In genomic region chr11:132084433-132084832, GRCh38 we compare ENCODE assay signal across 38 cellular contexts.
"Had no signal": no experiment of that assay in that cellular context is flagged by ENCODE, and none has a peak within 500 bp of the region (broad histone marks: within the 10 kb centered on the region; RNA-seq: fewer than 3 reads in every experiment).

No MANE protein-coding gene starts in this region.

- H3K9me3 Mint-ChIP-seq: activated naive CD4-positive, alpha-beta T cell treated with anti-CD3 and anti-CD28 coated beads, Interleukin-2, amount 50 U/mL, for 24 hours; activated T-cell treated with anti-CD3 and anti-CD28 coated beads, Interleukin-2, amount 50 U/mL, for 72 hours had no signal

- DNase-seq: activated effector memory CD4-positive, alpha-beta T cell treated with anti-CD3 and anti-CD28 coated beads, Interleukin-2, amount 50 U/mL, for 16 hours; activated effector memory CD4-positive, alpha-beta T cell treated with Interleukin-2 at 50 U/mL for 16 hours; activated gamma-delta T cell; activated gamma-delta T cell treated with Interleukin-2 at 50 U/mL for 16 hours; activated naive CD4-positive, alpha-beta T cell; activated naive CD4-positive, alpha-beta T cell treated with anti-CD3 and anti-CD28 coated beads for 36 hours; activated naive CD4-positive, alpha-beta T cell treated with anti-CD3 and anti-CD28 coated beads, Interleukin-2, amount 10 ng/mL, durations not matched to agents 7 days and 5 days; activated naive CD4-positive, alpha-beta T cell treated with anti-CD3 and anti-CD28 coated beads, Interleukin-2, amount 50 U/mL, for 16 hours; activated naive CD4-positive, alpha-beta T cell treated with Interleukin-2 at 50 U/mL for 16 hours; activated naive CD8-positive, alpha-beta T cell treated with anti-CD3 and anti-CD28 coated beads for 36 hours; activated naive CD8-positive, alpha-beta T cell treated with anti-CD3 and anti-CD28 coated beads, Interleukin-2, amount 10 ng/mL, durations not matched to agents 7 days and 5 days; activated naive CD8-positive, alpha-beta T cell treated with anti-CD3 and anti-CD28 coated beads, Interleukin-2, amount 50 U/mL, for 24 hours; activated T-cell treated with anti-CD3 and anti-CD28 coated beads for 4 hours; activated T-cell treated with anti-CD3 and anti-CD28 coated beads, Interleukin-2, amount 50 U/mL, for 1 hour; activated T-cell treated with anti-CD3 and anti-CD28 coated beads, Interleukin-2, amount 50 U/mL, for 24 hours; activated T-cell treated with anti-CD3 and anti-CD28 coated beads, Interleukin-2, amount 50 U/mL, for 4 hours; activated T-cell treated with anti-CD3 and anti-CD28 coated beads, Interleukin-2, amount 50 U/mL, for 48 hours; activated T-cell treated with anti-CD3 and anti-CD28 coated beads, Interleukin-2, amount 50 U/mL, for 72 hours; adrenal gland; amniotic stem cell; amygdala; anterior cingulate cortex; aorta; body of pancreas; brain microvascular endothelial cell; central memory CD4-positive, alpha-beta T cell; cerebellar nuclear complex had no signal

- H3K4me3 ChIP-seq: adrenal gland, ascending aorta, body of pancreas, breast epithelium, cardiac muscle cell had no signal

- H3K4me1 ChIP-seq: adrenal gland, ascending aorta, body of pancreas, breast epithelium had no signal

- H3K27me3 Mint-ChIP-seq: activated naive CD4-positive, alpha-beta T cell treated with anti-CD3 and anti-CD28 coated beads, Interleukin-2, amount 10 ng/mL, durations not matched to agents 7 days and 5 days; activated naive CD4-positive, alpha-beta T cell treated with anti-CD3 and anti-CD28 coated beads, Interleukin-2, amount 50 U/mL, for 24 hours; activated naive CD8-positive, alpha-beta T cell; activated naive CD8-positive, alpha-beta T cell treated with anti-CD3 and anti-CD28 coated beads for 36 hours; activated naive CD8-positive, alpha-beta T cell treated with anti-CD3 and anti-CD28 coated beads, Interleukin-2, amount 10 ng/mL, durations not matched to agents 7 days and 5 days; activated naive CD8-positive, alpha-beta T cell treated with anti-CD3 and anti-CD28 coated beads, Interleukin-2, amount 50 U/mL, for 24 hours; activated T-cell treated with anti-CD3 and anti-CD28 coated beads, Interleukin-2, amount 50 U/mL, for 24 hours; activated T-helper 17 cell treated with anti-CD3 and anti-CD28 coated beads, Interleukin-2, amount 50 U/mL, for 72 hours; brain; central memory CD8-positive, alpha-beta T cell had no signal

- H3K27me3 ChIP-seq: adrenal gland, ascending aorta, body of pancreas, brain microvascular endothelial cell, breast epithelium, cardiac muscle cell had no signal

- H3K36me3 Mint-ChIP-seq: activated naive CD4-positive, alpha-beta T cell treated with anti-CD3 and anti-CD28 coated beads, Interleukin-2, amount 10 ng/mL, durations not matched to agents 7 days and 5 days; activated naive CD4-positive, alpha-beta T cell treated with anti-CD3 and anti-CD28 coated beads, Interleukin-2, amount 50 U/mL, for 24 hours; activated naive CD8-positive, alpha-beta T cell; activated naive CD8-positive, alpha-beta T cell treated with anti-CD3 and anti-CD28 coated beads for 36 hours; activated naive CD8-positive, alpha-beta T cell treated with anti-CD3 and anti-CD28 coated beads, Interleukin-2, amount 10 ng/mL, durations not matched to agents 7 days and 5 days had no signal

- H3K4me3 Mint-ChIP-seq: activated naive CD4-positive, alpha-beta T cell treated with anti-CD3 and anti-CD28 coated beads for 36 hours; activated naive CD4-positive, alpha-beta T cell treated with anti-CD3 and anti-CD28 coated beads, Interleukin-2, amount 10 ng/mL, durations not matched to agents 7 days and 5 days; activated naive CD4-positive, alpha-beta T cell treated with anti-CD3 and anti-CD28 coated beads, Interleukin-2, amount 50 U/mL, for 24 hours; activated naive CD8-positive, alpha-beta T cell; activated naive CD8-positive, alpha-beta T cell treated with anti-CD3 and anti-CD28 coated beads for 36 hours; activated naive CD8-positive, alpha-beta T cell treated with anti-CD3 and anti-CD28 coated beads, Interleukin-2, amount 10 ng/mL, durations not matched to agents 7 days and 5 days; activated naive CD8-positive, alpha-beta T cell treated with anti-CD3 and anti-CD28 coated beads, Interleukin-2, amount 50 U/mL, for 24 hours; activated T-cell treated with anti-CD3 and anti-CD28 coated beads, Interleukin-2, amount 50 U/mL, for 24 hours; activated T-cell treated with anti-CD3 and anti-CD28 coated beads, Interleukin-2, amount 50 U/mL, for 4 hours; activated T-cell treated with anti-CD3 and anti-CD28 coated beads, Interleukin-2, amount 50 U/mL, for 72 hours; activated T-helper 1 cell treated with anti-CD3 and anti-CD28 coated beads, Interleukin-12 subunit alpha, Interleukin-12 subunit beta, Interleukin-2, Interleukin-4 antibody, amounts not matched to agents 30 ng/mL and 10 ng/mL and 1 ng/mL, durations not matched to agents 14 hours and 24 hours and 36 hours; activated T-helper 17 cell treated with anti-CD3 and anti-CD28 coated beads, Interleukin-2, amount 50 U/mL, for 72 hours; brain; central memory CD8-positive, alpha-beta T cell had no signal

- ATAC-seq: activated naive CD4-positive, alpha-beta T cell treated with anti-CD3 and anti-CD28 coated beads, Interleukin-2, amount 50 U/mL, for 72 hours; activated naive CD8-positive, alpha-beta T cell treated with anti-CD3 and anti-CD28 coated beads, Interleukin-2, amount 50 U/mL, for 24 hours; activated T-cell treated with anti-CD3 and anti-CD28 coated beads, Interleukin-2, amount 50 U/mL, for 4 hours; activated T-cell treated with anti-CD3 and anti-CD28 coated beads, Interleukin-2, amount 50 U/mL, for 72 hours; activated T-helper 17 cell treated with anti-CD3 and anti-CD28 coated beads, Interleukin-2, amount 50 U/mL, for 72 hours; body of pancreas had no signal

- H3K36me3 ChIP-seq: adrenal gland, ascending aorta, brain microvascular endothelial cell, breast epithelium, cardiac muscle cell had no signal

- H3K27ac Mint-ChIP-seq: activated naive CD4-positive, alpha-beta T cell treated with anti-CD3 and anti-CD28 coated beads for 36 hours; activated naive CD4-positive, alpha-beta T cell treated with anti-CD3 and anti-CD28 coated beads, Interleukin-2, amount 10 ng/mL, durations not matched to agents 7 days and 5 days; activated naive CD4-positive, alpha-beta T cell treated with anti-CD3 and anti-CD28 coated beads, Interleukin-2, amount 50 U/mL, for 24 hours; activated naive CD4-positive, alpha-beta T cell treated with anti-CD3 and anti-CD28 coated beads, Interleukin-2, amount 50 U/mL, for 72 hours; activated naive CD8-positive, alpha-beta T cell; activated naive CD8-positive, alpha-beta T cell treated with anti-CD3 and anti-CD28 coated beads for 36 hours; activated naive CD8-positive, alpha-beta T cell treated with anti-CD3 and anti-CD28 coated beads, Interleukin-2, amount 10 ng/mL, durations not matched to agents 7 days and 5 days; activated naive CD8-positive, alpha-beta T cell treated with anti-CD3 and anti-CD28 coated beads, Interleukin-2, amount 50 U/mL, for 24 hours; activated T-cell treated with anti-CD3 and anti-CD28 coated beads, Interleukin-2, amount 50 U/mL, for 24 hours; activated T-cell treated with anti-CD3 and anti-CD28 coated beads, Interleukin-2, amount 50 U/mL, for 72 hours; activated T-helper 1 cell treated with anti-CD3 and anti-CD28 coated beads, Interleukin-12 subunit alpha, Interleukin-12 subunit beta, Interleukin-2, Interleukin-4 antibody, amounts not matched to agents 30 ng/mL and 10 ng/mL and 1 ng/mL, durations not matched to agents 14 hours and 24 hours and 36 hours; activated T-helper 17 cell treated with anti-CD3 and anti-CD28 coated beads, Interleukin-2, amount 50 U/mL, for 72 hours; activated T-helper 2 cell treated with anti-CD3 and anti-CD28 coated beads, Interferon-gamma antibody, Interleukin-2, Interleukin-4, amounts not matched to agents 10 μg/mL and 5 μg/mL and 100 μg/mL, durations not matched to agents 14 hours and 24 hours and 36 hours; brain had no signal

- H3K27ac ChIP-seq: adrenal gland, ascending aorta, body of pancreas, brain microvascular endothelial cell, breast epithelium, cardiac muscle cell had no signal

- H3K4me1 Mint-ChIP-seq: activated naive CD4-positive, alpha-beta T cell treated with anti-CD3 and anti-CD28 coated beads, Interleukin-2, amount 10 ng/mL, durations not matched to agents 7 days and 5 days; activated naive CD4-positive, alpha-beta T cell treated with anti-CD3 and anti-CD28 coated beads, Interleukin-2, amount 50 U/mL, for 24 hours; activated naive CD8-positive, alpha-beta T cell treated with anti-CD3 and anti-CD28 coated beads for 36 hours; activated naive CD8-positive, alpha-beta T cell treated with anti-CD3 and anti-CD28 coated beads, Interleukin-2, amount 10 ng/mL, durations not matched to agents 7 days and 5 days; activated naive CD8-positive, alpha-beta T cell treated with anti-CD3 and anti-CD28 coated beads, Interleukin-2, amount 50 U/mL, for 24 hours; activated T-helper 17 cell treated with anti-CD3 and anti-CD28 coated beads, Interleukin-2, amount 50 U/mL, for 72 hours; central memory CD8-positive, alpha-beta T cell had no signal
